8 cellular contexts compared by ENCODE assay signal in the genomic region with DNA sequence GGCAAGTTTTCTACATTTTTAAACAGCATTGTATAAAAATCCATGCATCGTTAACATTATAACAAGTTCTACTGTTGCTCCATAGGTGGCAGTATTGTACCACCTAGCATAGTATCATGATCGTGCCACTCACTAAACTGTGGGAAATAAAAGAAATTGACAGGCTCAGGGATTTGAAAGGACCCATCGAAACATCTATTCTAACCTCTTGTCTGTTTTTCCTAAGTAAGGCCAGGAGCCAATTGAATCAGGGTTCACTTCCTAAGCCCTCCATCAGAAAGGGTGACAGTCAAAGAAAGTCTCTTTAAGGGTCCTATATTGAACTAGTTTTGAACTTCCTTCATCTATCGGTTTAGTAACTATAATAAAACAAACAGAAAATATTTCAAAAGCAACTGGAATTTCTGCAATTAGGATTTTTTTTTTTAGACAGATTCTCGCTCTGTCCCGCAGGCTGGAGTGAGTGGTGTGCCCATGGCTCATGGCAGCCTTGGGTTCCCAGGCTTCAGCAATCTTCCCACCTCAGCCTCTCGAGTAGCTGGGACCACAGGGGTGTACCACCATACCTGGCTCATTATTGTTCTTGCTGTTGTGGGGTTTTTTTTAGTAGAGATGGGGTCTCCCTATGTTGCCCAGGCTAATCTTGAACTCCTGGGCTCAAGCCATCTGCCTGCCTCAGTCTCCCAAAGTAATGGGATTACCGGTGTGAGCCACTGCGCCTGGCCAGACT. TPM values are rescaled to one million over a fixed set of nuclear protein-coding genes. Genes with fewer than 3 reads are reported as not detected.
DNase-seq lines count a peak whose midpoint lies in the region; ATAC-seq, FAIRE-seq and TF ChIP-seq lines count a peak whose summit lies in the region.

No MANE protein-coding gene starts in this region.

- no peak for TF ChIP-seq POLR2A in transverse colon (IDR thresholded peaks at IDR 0.05)

- FAIRE-seq in GM18507 (lab: Jason Lieb, UNC) (peak; percentile 92), bronchial epithelial cell (lab: Jason Lieb, UNC) (no peak)

- no peaks in the 10 kb centered on the region for H3K36me3 ChIP-seq in bronchial epithelial cell (ENCODE audit: control insufficient read depth, insufficient read depth, low read length)
- H3K36me3 ChIP-seq in transverse colon, result no peaks in the 10 kb centered on the region

- 50 to 61% methylated on average over 8 to 9 of the region's 9 CpGs for WGBS in transverse colon (ENCODE audit: low coverage in 1 of 2), 2 donors

- peak; percentile 58 for DNase-seq in COLO829 (ENCODE audit: low spot score)
- DNase-seq in GM18507 (ENCODE audit: extremely low spot score, insufficient read length, low read depth), result no peak
- DNase-seq in NCI-H69 (lab: John Stamatoyannopoulos, UW), result peak; percentile 39
- peak; percentile 65 for DNase-seq in bronchial epithelial cell (ENCODE audit: low read depth)
- DNase-seq in left colon, result no peak
- DNase-seq in transverse colon, result no peak
- DNase-seq in NK-92 (lab: John Stamatoyannopoulos, UW; ENCODE audit: unreplicated experiment), result no peak

- H3K4me1 ChIP-seq in transverse colon, result peaks cover 0 to 11% (median 6%) of the 10 kb centered on the region in 4 donors

- no peaks in the 10 kb centered on the region for H3K9me3 ChIP-seq in transverse colon

- no peak overlapping the region for H3K27ac ChIP-seq in transverse colon

- H3K27me3 ChIP-seq in bronchial epithelial cell (ENCODE audit: control insufficient read depth, insufficient read depth, low read length) (no peaks in the 10 kb centered on the region), transverse colon (no peaks in the 10 kb centered on the region)

- no peak for TF ChIP-seq EP300 in transverse colon (IDR thresholded peaks at IDR 0.05; ENCODE audit: low read depth)

- ATAC-seq in HG03045 (IDR thresholded peaks at IDR 0.05; ENCODE audit: unreplicated experiment), result peak; percentile 57
- ATAC-seq in left colon, result peak; percentile 87

- in situ Hi-C loops in transverse colon (cut with MboI; ENCODE audit: low pct_ligation_motif_present in 1 of 4, low pct_unique_long_range_greater_than_20kb in 1 of 4, low sequenced_read_pairs in 3 of 4), result loop anchor here (5.0 to 25.0 kb wide), 9 partner anchors 130 to 630 kb away; no protein-coding TSS in a partner anchor

- peak; percentile 65 for TF ChIP-seq CTCF in bronchial epithelial cell (IDR thresholded peaks at IDR 0.05; ENCODE audit: insufficient read depth, low read length, severe bottlenecking)
- TF ChIP-seq CTCF in transverse colon (IDR thresholded peaks at IDR 0.05), result peak; percentile 82 to 90 (median 84)

- intact Hi-C loops in left colon (cut with DNase I, micrococcal nuclease) (loop anchor here in 1 of 2 donors (2.0 kb wide), 1 partner anchor 137 kb away; no protein-coding TSS in a partner anchor), transverse colon (cut with DNase I; ENCODE audit: low total_unique reads) (loop anchor here (2.0 kb wide), 1 partner anchor 135 kb away; no protein-coding TSS in a partner anchor)

- H3K4me3 ChIP-seq in bronchial epithelial cell (ENCODE audit: low read depth, low read length) (no peak overlapping the region), transverse colon (no peak overlapping the region)

RNA-seq across cellular contexts. Expression of gene HACD1, which starts 9.4 kb away (rescaled TPM):
- total RNA-seq in bronchial epithelial cell (22.1 and 24.6 TPM in 2 replicates), left colon (1 to 10 TPM; 3.2 to 6.1 TPM), transverse colon (10 to 100 TPM in 2 of 4 donors, 1 to 10 TPM in 1, not detected in 1; 6.7 to 52.3 (median 16.5) TPM)

RNA-seq across cellular contexts. Expression of gene STAM, which starts 36.2 kb away (rescaled TPM):
- total RNA-seq in bronchial epithelial cell (21.9 and 31.6 TPM in 2 replicates), left colon (10 to 100 TPM; 15.9 to 19.4 TPM), transverse colon (10 to 100 TPM in 2 of 4 donors, 1 to 10 TPM in 2; 1.9 to 18.4 (median 9.3) TPM)

Comparison
In these comparisons a context has a peak if more than half of its experiments do, and no peak if none do; other contexts are left out.
1. DNase-seq: peak in COLO829 (single experiment), NCI-H69 (single experiment) and bronchial epithelial cell (single experiment); none in GM18507 (single experiment), left colon (0 of 2), transverse colon (single experiment) and NK-92 (single experiment).